Comparison of ENCODE assay signal across 8 cellular contexts in the genomic region with DNA sequence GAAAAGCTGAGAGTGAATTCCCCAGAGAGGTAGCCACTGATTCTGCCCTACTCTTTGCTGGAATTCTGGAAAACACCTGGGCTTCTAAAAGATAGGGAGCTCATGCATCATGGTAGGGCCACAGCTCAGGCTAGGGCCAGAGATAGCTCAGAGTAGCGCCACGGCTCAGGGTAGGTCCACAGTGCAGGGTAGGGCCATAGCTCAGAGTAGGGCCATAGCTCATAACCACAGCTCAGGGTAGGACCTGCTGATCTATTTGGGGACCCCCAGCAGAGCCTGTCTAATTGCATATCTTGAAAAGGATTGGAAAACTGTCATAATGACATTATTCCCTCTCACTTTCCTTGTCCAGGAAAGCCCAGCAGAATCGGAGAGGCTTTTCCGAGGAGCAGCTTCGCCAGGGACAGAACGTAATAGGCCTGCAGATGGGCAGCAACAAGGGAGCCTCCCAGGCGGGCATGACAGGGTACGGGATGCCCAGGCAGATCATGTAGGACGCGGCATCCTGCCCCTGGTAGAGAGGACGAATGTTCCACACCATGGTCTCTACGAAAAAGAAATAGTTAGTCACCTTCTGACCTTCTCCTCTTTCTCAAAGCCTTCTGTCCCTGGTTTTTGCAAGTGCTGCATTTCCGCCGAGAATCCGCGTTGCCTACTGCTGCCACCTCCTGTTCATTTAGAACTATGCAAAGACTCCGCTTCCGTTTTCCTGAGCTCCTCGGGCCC. TPM values are rescaled to one million over a fixed set of nuclear protein-coding genes. Genes with fewer than 3 reads are reported as not detected.
A peak's percentile ranks its signal among the peaks of the same experiment; 100 is the strongest.
DNase-seq lines count a peak whose midpoint lies in the region; ATAC-seq and TF ChIP-seq lines count a peak whose summit lies in the region.
"Had no signal": no experiment of that assay in that cellular context is flagged by ENCODE, and none has a peak within 500 bp of the region (broad histone marks: within the 10 kb centered on the region; RNA-seq: fewer than 3 reads in every experiment).

No MANE protein-coding gene starts in this region.

- H3K27me3 ChIP-seq in NT2/D1 (ENCODE audit: insufficient read depth, insufficient read length) (no peaks in the 10 kb centered on the region), esophagus muscularis mucosa (no peaks in the 10 kb centered on the region)
- H3K27me3 ChIP-seq: neutrophil had no signal

- H3K9ac ChIP-seq in NT2/D1 (ENCODE audit: insufficient read length, low read depth): no peak overlapping the region

- DNase-seq in GM13977 (ENCODE audit: low spot score) (peak; percentile 53), NT2/D1 (ENCODE audit: low read depth, low spot score) (peak; percentile 54), esophagus muscularis mucosa (ENCODE audit: extremely low spot score) (peak; percentile 90)
- peak; percentile 56 for DNase-seq in activated T-cell treated with anti-CD3 and anti-CD28 coated beads, Interleukin-2, amount 50 U/mL, for 1 hour
- peak; percentile 18 to 65 (median 42) for DNase-seq in naive thymus-derived CD8-positive, alpha-beta T cell
- peak; percentile 51 to 71 for DNase-seq in stimulated activated naive CD8-positive, alpha-beta T cell treated with anti-CD3 and anti-CD28 coated beads, Interleukin-15, amount 100 ng/mL, for 72 hours

- H3K27ac ChIP-seq in esophagus muscularis mucosa (replicated peaks in 1 of 4): no peak overlapping the region
- H3K27ac ChIP-seq: neutrophil had no signal

- H3K36me3 Mint-ChIP-seq in naive thymus-derived CD8-positive, alpha-beta T cell: no peaks in the 10 kb centered on the region

- peak; percentile 85 for ATAC-seq in HG02623 (IDR thresholded peaks at IDR 0.05; ENCODE audit: unreplicated experiment)
- ATAC-seq in naive thymus-derived CD8-positive, alpha-beta T cell: peak; percentile 75 to 84
- peak; percentile 84 for ATAC-seq in stimulated activated naive CD8-positive, alpha-beta T cell treated with anti-CD3 and anti-CD28 coated beads, Interleukin-15, amount 100 ng/mL, for 72 hours

- intact Hi-C loops in esophagus muscularis mucosa (cut with DNase I): loop anchor here (2.0 kb wide), 1 partner anchor 344 kb away; no protein-coding TSS in a partner anchor

- peaks cover 2 to 17% (median 6%) of the 10 kb centered on the region in 4 donors for H3K4me1 Mint-ChIP-seq in naive thymus-derived CD8-positive, alpha-beta T cell
- peaks cover 18% of the 10 kb centered on the region for H3K4me1 Mint-ChIP-seq in stimulated activated naive CD8-positive, alpha-beta T cell treated with anti-CD3 and anti-CD28 coated beads, Interleukin-15, amount 100 ng/mL, for 72 hours

- POLR2A ChIA-PET in naive thymus-derived CD8-positive, alpha-beta T cell (lab: Charles Lee): interaction anchor here (1.0 to 1.3 kb wide), 2 partner anchors 21 to 34 kb away, joined by 4 to 5 read pairs; a partner anchor contains a TSS

- no peak for TF ChIP-seq POLR2A in esophagus muscularis mucosa (IDR thresholded peaks at IDR 0.05; ENCODE audit: low read depth)

- H3K4me1 ChIP-seq in NT2/D1 (ENCODE audit: insufficient read depth, insufficient read length) (no peaks in the 10 kb centered on the region), esophagus muscularis mucosa (peaks cover 7 to 21% (median 16%) of the 10 kb centered on the region in 4 donors)

- H3K36me3 ChIP-seq in NT2/D1 (ENCODE audit: insufficient read depth, insufficient read length, low read length) (peaks cover 3% of the 10 kb centered on the region), esophagus muscularis mucosa (no peaks in the 10 kb centered on the region)
- H3K36me3 ChIP-seq: neutrophil had no signal

- no peaks in the 10 kb centered on the region for H3K27me3 Mint-ChIP-seq in naive thymus-derived CD8-positive, alpha-beta T cell
- H3K27me3 Mint-ChIP-seq in stimulated activated naive CD8-positive, alpha-beta T cell treated with anti-CD3 and anti-CD28 coated beads, Interleukin-15, amount 100 ng/mL, for 72 hours: no peaks in the 10 kb centered on the region

- TF ChIP-seq CTCF in GM13977 (IDR thresholded peaks at IDR 0.05; ENCODE audit: extremely low read depth, insufficient read depth, missing control alignments) (peak; percentile 80), esophagus muscularis mucosa (IDR thresholded peaks at IDR 0.05) (peak; percentile 69 to 79 (median 74))

- no peak overlapping the region for H3K4me3 ChIP-seq in NT2/D1 (ENCODE audit: insufficient read length, low read depth)
- peak overlapping the region in 3 of 4 donors; percentile 8 to 21 (median 10) for H3K4me3 ChIP-seq in esophagus muscularis mucosa

- in situ Hi-C loops in GM13977 (cut with MboI; ENCODE audit: low pct_unique_long_range_greater_than_20kb, low sequenced_read_pairs, unreplicated experiment): no loop called here

- H3K27ac Mint-ChIP-seq in naive thymus-derived CD8-positive, alpha-beta T cell: peak overlapping the region in 1 of 10 donors; percentile 47
- peak overlapping the region; percentile 35 to 77 for H3K27ac Mint-ChIP-seq in stimulated activated naive CD8-positive, alpha-beta T cell treated with anti-CD3 and anti-CD28 coated beads, Interleukin-15, amount 100 ng/mL, for 72 hours

- H3K9me3 ChIP-seq in NT2/D1 (ENCODE audit: insufficient read depth, low read length) (no peaks in the 10 kb centered on the region), esophagus muscularis mucosa (no peaks in the 10 kb centered on the region)
- H3K9me3 ChIP-seq: neutrophil had no signal

- WGBS in esophagus muscularis mucosa: 46% methylated on average over 19 of the region's 19 CpGs

- no peak for TF ChIP-seq EP300 in esophagus muscularis mucosa (IDR thresholded peaks at IDR 0.05)

- no peaks in the 10 kb centered on the region for H3K9me3 Mint-ChIP-seq in naive thymus-derived CD8-positive, alpha-beta T cell
- no peaks in the 10 kb centered on the region for H3K9me3 Mint-ChIP-seq in stimulated activated naive CD8-positive, alpha-beta T cell treated with anti-CD3 and anti-CD28 coated beads, Interleukin-15, amount 100 ng/mL, for 72 hours

- H3K4me3 Mint-ChIP-seq in naive thymus-derived CD8-positive, alpha-beta T cell: peak overlapping the region in 2 of 10 donors; percentile 30 to 48
- no peak overlapping the region for H3K4me3 Mint-ChIP-seq in stimulated activated naive CD8-positive, alpha-beta T cell treated with anti-CD3 and anti-CD28 coated beads, Interleukin-15, amount 100 ng/mL, for 72 hours

RNA-seq across cellular contexts. Expression of a gene that starts 14.5 kb away (rescaled TPM):
- 1 to 10 TPM in 2 of 4 donors, under 1 TPM in 2; 0.83 to 4.0 (median 1.3) TPM for total RNA-seq in esophagus muscularis mucosa
- total RNA-seq in naive thymus-derived CD8-positive, alpha-beta T cell: not detected
- polyA plus RNA-seq in naive thymus-derived CD8-positive, alpha-beta T cell: not detected

RNA-seq across cellular contexts. Expression of a gene that starts 21.3 kb away (rescaled TPM):
- not detected for total RNA-seq in esophagus muscularis mucosa
- not detected for total RNA-seq in naive thymus-derived CD8-positive, alpha-beta T cell
- under 1 TPM in 2 of 3 donors, not detected in 1; 0.08 to 0.12 TPM for polyA plus RNA-seq in naive thymus-derived CD8-positive, alpha-beta T cell

RNA-seq across cellular contexts. Expression of a gene that starts 34.4 kb away (rescaled TPM):
- total RNA-seq in esophagus muscularis mucosa: 10 to 100 TPM in 3 of 4 donors, 1 to 10 TPM in 1; 6.5 to 15.0 (median 12.2) TPM
- total RNA-seq in naive thymus-derived CD8-positive, alpha-beta T cell: 10 to 100 TPM; 33.0 to 40.0 TPM
- 10 to 100 TPM; 31.3 to 40.9 (median 39.2) TPM for polyA plus RNA-seq in naive thymus-derived CD8-positive, alpha-beta T cell
